ENCODE assay signal across 9 cellular contexts in genomic region chr4:88820723-88821368, GRCh38.
A peak's percentile ranks its signal among the peaks of the same experiment; 100 is the strongest.
DNase-seq lines count a peak whose midpoint lies in the region; ATAC-seq and TF ChIP-seq lines count a peak whose summit lies in the region.
"Had no signal": no experiment of that assay in that cellular context is flagged by ENCODE, and none has a peak within 500 bp of the region (broad histone marks: within the 10 kb centered on the region; RNA-seq: fewer than 3 reads in every experiment).

No MANE protein-coding gene starts in this region.

- peak overlapping the region; percentile 43 for H3K4me3 ChIP-seq in lung
- H3K4me3 ChIP-seq in transverse colon: peak overlapping the region in 3 of 4 donors; percentile 39 to 59 (median 48)

- no peaks in the 10 kb centered on the region for H3K9me3 Mint-ChIP-seq in activated naive CD8-positive, alpha-beta T cell (ENCODE audit: low read depth)
- no peaks in the 10 kb centered on the region for H3K9me3 Mint-ChIP-seq in activated naive CD8-positive, alpha-beta T cell treated with anti-CD3 and anti-CD28 coated beads for 36 hours
- no peaks in the 10 kb centered on the region for H3K9me3 Mint-ChIP-seq in activated T-helper 2 cell treated with anti-CD3 and anti-CD28 coated beads, Interferon-gamma antibody, Interleukin-2, Interleukin-4, amounts not matched to agents 10 μg/mL and 5 μg/mL and 100 μg/mL, durations not matched to agents 14 hours and 24 hours and 36 hours

- H3K27ac Mint-ChIP-seq in activated naive CD8-positive, alpha-beta T cell: no peak overlapping the region
- H3K27ac Mint-ChIP-seq in activated naive CD8-positive, alpha-beta T cell treated with anti-CD3 and anti-CD28 coated beads for 36 hours: no peak overlapping the region
- H3K27ac Mint-ChIP-seq in activated T-helper 2 cell treated with anti-CD3 and anti-CD28 coated beads, Interferon-gamma antibody, Interleukin-2, Interleukin-4, amounts not matched to agents 10 μg/mL and 5 μg/mL and 100 μg/mL, durations not matched to agents 14 hours and 24 hours and 36 hours: no peak overlapping the region

- no peak for TF ChIP-seq CTCF in lung (IDR thresholded peaks at IDR 0.05; ENCODE audit: control extremely low read depth, extremely low read depth)
- TF ChIP-seq CTCF in transverse colon (IDR thresholded peaks at IDR 0.05): no peak

- in situ Hi-C loops in transverse colon (cut with MboI; ENCODE audit: low pct_ligation_motif_present in 1 of 4, low pct_unique_long_range_greater_than_20kb in 1 of 4, low sequenced_read_pairs in 3 of 4): loop anchor here in 2 of 4 donors (25.0 kb wide), 2 partner anchors 191 to 284 kb away; no protein-coding TSS in a partner anchor

- H3K9me3 ChIP-seq in lung (ENCODE audit: control insufficient read depth in 2 of 2, insufficient read depth in 1 of 2, low read length in 1 of 2): no peaks in the 10 kb centered on the region
- H3K9me3 ChIP-seq in transverse colon: no peaks in the 10 kb centered on the region

- TF ChIP-seq POLR2A in transverse colon (IDR thresholded peaks at IDR 0.05): no peak

- H3K4me1 Mint-ChIP-seq in activated naive CD8-positive, alpha-beta T cell (ENCODE audit: low read depth): peaks cover 38% of the 10 kb centered on the region
- H3K4me1 Mint-ChIP-seq in activated naive CD8-positive, alpha-beta T cell treated with anti-CD3 and anti-CD28 coated beads for 36 hours: peaks cover 11% of the 10 kb centered on the region
- H3K4me1 Mint-ChIP-seq in activated T-helper 2 cell treated with anti-CD3 and anti-CD28 coated beads, Interferon-gamma antibody, Interleukin-2, Interleukin-4, amounts not matched to agents 10 μg/mL and 5 μg/mL and 100 μg/mL, durations not matched to agents 14 hours and 24 hours and 36 hours (ENCODE audit: low read depth): peaks cover 42% of the 10 kb centered on the region

- no peaks in the 10 kb centered on the region for H3K27me3 Mint-ChIP-seq in activated naive CD8-positive, alpha-beta T cell
- no peaks in the 10 kb centered on the region for H3K27me3 Mint-ChIP-seq in activated naive CD8-positive, alpha-beta T cell treated with anti-CD3 and anti-CD28 coated beads for 36 hours
- H3K27me3 Mint-ChIP-seq in activated T-helper 2 cell treated with anti-CD3 and anti-CD28 coated beads, Interferon-gamma antibody, Interleukin-2, Interleukin-4, amounts not matched to agents 10 μg/mL and 5 μg/mL and 100 μg/mL, durations not matched to agents 14 hours and 24 hours and 36 hours (ENCODE audit: low read depth): peaks cover 5% of the 10 kb centered on the region

- intact Hi-C loops in activated T-helper 2 cell treated with anti-CD3 and anti-CD28 coated beads, Interferon-gamma antibody, Interleukin-2, Interleukin-4, amounts not matched to agents 10 μg/mL and 5 μg/mL and 100 μg/mL, durations not matched to agents 14 hours and 24 hours and 36 hours (cut with micrococcal nuclease): loop anchor here (5.0 to 10.0 kb wide), 2 partner anchors 144 to 299 kb away; partner anchors contain the start of gene PYURF
- intact Hi-C loops in transverse colon (cut with DNase I; ENCODE audit: low total_unique reads): no loop called here

- H3K4me1 ChIP-seq in lung (ENCODE audit: control insufficient read depth in 2 of 2, insufficient read depth in 2 of 2, low read length in 2 of 2) (peaks cover 0 to 7% of the 10 kb centered on the region in 2 donors), transverse colon (peaks cover 16 to 64% (median 32%) of the 10 kb centered on the region in 4 donors)

- TF ChIP-seq EP300 in transverse colon (IDR thresholded peaks at IDR 0.05; ENCODE audit: low read depth): no peak

- no peak for ATAC-seq in lung (ENCODE audit: insufficient read depth, low FRiP score)

- peak overlapping the region; percentile 53 to 84 for H3K27ac ChIP-seq in lung (ENCODE audit: low read depth in 1 of 2, low read length in 1 of 2)
- peak overlapping the region; percentile 94 to 96 (median 96) for H3K27ac ChIP-seq in transverse colon

- H3K36me3 ChIP-seq in lung (ENCODE audit: control insufficient read depth in 2 of 2, insufficient read depth in 2 of 2, low read length in 2 of 2) (no peaks in the 10 kb centered on the region), transverse colon (no peaks in the 10 kb centered on the region)

- WGBS in lung, 2 donors: 58 to 79% methylated on average over 10 of the region's 10 CpGs
- WGBS in transverse colon (ENCODE audit: low coverage in 1 of 2), 2 donors: 38 to 56% methylated on average over 7 to 10 of the region's 10 CpGs

- no peaks in the 10 kb centered on the region for H3K36me3 Mint-ChIP-seq in activated naive CD8-positive, alpha-beta T cell
- no peaks in the 10 kb centered on the region for H3K36me3 Mint-ChIP-seq in activated naive CD8-positive, alpha-beta T cell treated with anti-CD3 and anti-CD28 coated beads for 36 hours
- no peaks in the 10 kb centered on the region for H3K36me3 Mint-ChIP-seq in activated T-helper 2 cell treated with anti-CD3 and anti-CD28 coated beads, Interferon-gamma antibody, Interleukin-2, Interleukin-4, amounts not matched to agents 10 μg/mL and 5 μg/mL and 100 μg/mL, durations not matched to agents 14 hours and 24 hours and 36 hours (ENCODE audit: low read depth)

- no peak for DNase-seq in activated naive CD8-positive, alpha-beta T cell treated with anti-CD3 and anti-CD28 coated beads for 36 hours
- DNase-seq in activated T-helper 2 cell treated with anti-CD3 and anti-CD28 coated beads, Interferon-gamma antibody, Interleukin-2, Interleukin-4, amounts not matched to agents 10 μg/mL and 5 μg/mL and 100 μg/mL, durations not matched to agents 14 hours and 24 hours and 36 hours (ENCODE audit: low spot score): no peak
- DNase-seq in lung (ENCODE audit: low spot score) (no peak), transverse colon (no peak), mucosa of gallbladder (ENCODE audit: low spot score) (no peak)
- no peak for DNase-seq in stimulated activated CD4-positive, alpha-beta T cell treated with anti-CD3 and anti-CD28 coated beads, Interleukin-2, amount 100 ng/mL, for 24 hours
- DNase-seq in stimulated activated CD8-positive, alpha-beta memory T cell treated with anti-CD3 and anti-CD28 coated beads, Interleukin-4, amount 100 ng/mL, for 48 hours: no peak
- DNase-seq: activated gamma-delta T cell had no signal

- H3K27me3 ChIP-seq in lung (ENCODE audit: control insufficient read depth, insufficient read depth) (no peaks in the 10 kb centered on the region), transverse colon (no peaks in the 10 kb centered on the region)

- peak overlapping the region; percentile 36 for H3K4me3 Mint-ChIP-seq in activated naive CD8-positive, alpha-beta T cell
- no peak overlapping the region for H3K4me3 Mint-ChIP-seq in activated naive CD8-positive, alpha-beta T cell treated with anti-CD3 and anti-CD28 coated beads for 36 hours
- H3K4me3 Mint-ChIP-seq in activated T-helper 2 cell treated with anti-CD3 and anti-CD28 coated beads, Interferon-gamma antibody, Interleukin-2, Interleukin-4, amounts not matched to agents 10 μg/mL and 5 μg/mL and 100 μg/mL, durations not matched to agents 14 hours and 24 hours and 36 hours (ENCODE audit: low read depth): peak overlapping the region; percentile 13
